35 cellular contexts compared by ENCODE assay signal in the genomic region with DNA sequence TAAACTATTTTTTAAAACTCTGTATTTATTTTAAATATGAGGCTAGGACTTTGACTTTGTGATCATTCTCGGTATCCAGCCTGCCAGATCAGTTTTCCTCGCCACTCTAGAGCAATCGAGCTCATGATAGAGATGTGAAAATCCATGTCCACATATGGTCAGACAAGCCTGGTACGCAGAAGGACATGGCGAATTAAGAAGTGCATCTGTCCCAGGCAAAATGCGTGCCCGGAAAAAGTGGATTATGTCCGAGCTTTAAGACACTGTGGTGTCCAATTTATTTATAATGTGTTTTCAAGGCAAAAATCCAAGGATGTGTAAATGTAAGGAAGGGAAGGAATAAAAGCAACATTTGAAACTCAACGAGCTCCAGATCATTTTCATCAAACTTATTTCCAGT.
"Had no signal": no experiment of that assay in that cellular context is flagged by ENCODE, and none has a peak within 500 bp of the region (broad histone marks: within the 10 kb centered on the region; RNA-seq: fewer than 3 reads in every experiment).

No MANE protein-coding gene starts in this region.

- H3K4me3 ChIP-seq: adrenal gland, body of pancreas, breast epithelium, cardiac muscle cell, coronary artery, esophagus squamous epithelium, gastroesophageal sphincter had no signal

- H3K36me3 ChIP-seq: adrenal gland, breast epithelium, cardiac muscle cell, esophagus squamous epithelium, gastroesophageal sphincter had no signal

- H3K27me3 ChIP-seq: adrenal gland, body of pancreas, breast epithelium, cardiac muscle cell, esophagus squamous epithelium, gastroesophageal sphincter had no signal

- H3K9me3 Mint-ChIP-seq: activated T-helper 1 cell treated with anti-CD3 and anti-CD28 coated beads, Interleukin-12 subunit alpha, Interleukin-12 subunit beta, Interleukin-2, Interleukin-4 antibody, amounts not matched to agents 30 ng/mL and 10 ng/mL and 1 ng/mL, durations not matched to agents 14 hours and 24 hours and 36 hours had no signal

- H3K4me3 Mint-ChIP-seq: activated CD4-positive, alpha-beta memory T cell treated with anti-CD3 and anti-CD28 coated beads for 36 hours; activated CD4-positive, alpha-beta T cell treated with anti-CD3 and anti-CD28 coated beads for 36 hours; activated CD4-positive, alpha-beta T cell treated with anti-CD3 and anti-CD28 coated beads, Interleukin-2, amount 10 ng/mL, durations not matched to agents 24 days and 14 days; activated CD8-positive, alpha-beta memory T cell treated with anti-CD3 and anti-CD28 coated beads, Interleukin-2, amount 10 ng/mL, durations not matched to agents 7 days and 5 days; activated CD8-positive, alpha-beta T cell treated with anti-CD3 and anti-CD28 coated beads, Interleukin-2, amount 10 ng/mL, durations not matched to agents 7 days and 5 days; activated naive CD4-positive, alpha-beta T cell treated with anti-CD3 and anti-CD28 coated beads for 36 hours; activated naive CD4-positive, alpha-beta T cell treated with anti-CD3 and anti-CD28 coated beads, Interleukin-2, amount 50 U/mL, for 24 hours; activated naive CD8-positive, alpha-beta T cell treated with anti-CD3 and anti-CD28 coated beads for 36 hours; activated naive CD8-positive, alpha-beta T cell treated with anti-CD3 and anti-CD28 coated beads, Interleukin-2, amount 50 U/mL, for 24 hours; activated T-helper 1 cell treated with anti-CD3 and anti-CD28 coated beads, Interleukin-12 subunit alpha, Interleukin-12 subunit beta, Interleukin-2, Interleukin-4 antibody, amounts not matched to agents 30 ng/mL and 10 ng/mL and 1 ng/mL, durations not matched to agents 14 hours and 24 hours and 36 hours; effector memory CD8-positive, alpha-beta T cell had no signal

- ATAC-seq: activated CD4-positive, alpha-beta T cell treated with anti-CD3 and anti-CD28 coated beads for 36 hours; activated CD8-positive, alpha-beta memory T cell treated with anti-CD3 and anti-CD28 coated beads, Interleukin-2, amount 10 ng/mL, durations not matched to agents 7 days and 5 days; activated CD8-positive, alpha-beta T cell treated with anti-CD3 and anti-CD28 coated beads, Interleukin-2, amount 10 ng/mL, durations not matched to agents 7 days and 5 days; activated naive CD8-positive, alpha-beta T cell treated with anti-CD3 and anti-CD28 coated beads, Interleukin-2, amount 50 U/mL, for 24 hours; body of pancreas; effector memory CD8-positive, alpha-beta T cell; gastroesophageal sphincter had no signal

- H3K36me3 Mint-ChIP-seq: activated CD4-positive, alpha-beta memory T cell treated with anti-CD3 and anti-CD28 coated beads for 36 hours; activated CD8-positive, alpha-beta memory T cell treated with anti-CD3 and anti-CD28 coated beads, Interleukin-2, amount 10 ng/mL, durations not matched to agents 7 days and 5 days; activated naive CD4-positive, alpha-beta T cell treated with anti-CD3 and anti-CD28 coated beads, Interleukin-2, amount 50 U/mL, for 24 hours; activated naive CD8-positive, alpha-beta T cell treated with anti-CD3 and anti-CD28 coated beads for 36 hours had no signal

- H3K27ac Mint-ChIP-seq: activated CD4-positive, alpha-beta memory T cell treated with anti-CD3 and anti-CD28 coated beads for 36 hours; activated CD4-positive, alpha-beta T cell treated with anti-CD3 and anti-CD28 coated beads for 36 hours; activated CD4-positive, alpha-beta T cell treated with anti-CD3 and anti-CD28 coated beads, Interleukin-2, amount 10 ng/mL, durations not matched to agents 24 days and 14 days; activated CD8-positive, alpha-beta memory T cell treated with anti-CD3 and anti-CD28 coated beads, Interleukin-2, amount 10 ng/mL, durations not matched to agents 7 days and 5 days; activated CD8-positive, alpha-beta T cell treated with anti-CD3 and anti-CD28 coated beads, Interleukin-2, amount 10 ng/mL, durations not matched to agents 7 days and 5 days; activated naive CD4-positive, alpha-beta T cell treated with anti-CD3 and anti-CD28 coated beads for 36 hours; activated naive CD4-positive, alpha-beta T cell treated with anti-CD3 and anti-CD28 coated beads, Interleukin-2, amount 50 U/mL, for 24 hours; activated naive CD8-positive, alpha-beta T cell treated with anti-CD3 and anti-CD28 coated beads for 36 hours; activated naive CD8-positive, alpha-beta T cell treated with anti-CD3 and anti-CD28 coated beads, Interleukin-2, amount 50 U/mL, for 24 hours; activated T-helper 1 cell treated with anti-CD3 and anti-CD28 coated beads, Interleukin-12 subunit alpha, Interleukin-12 subunit beta, Interleukin-2, Interleukin-4 antibody, amounts not matched to agents 30 ng/mL and 10 ng/mL and 1 ng/mL, durations not matched to agents 14 hours and 24 hours and 36 hours; activated T-helper 2 cell treated with anti-CD3 and anti-CD28 coated beads, Interferon-gamma antibody, Interleukin-2, Interleukin-4, amounts not matched to agents 10 μg/mL and 5 μg/mL and 100 μg/mL, durations not matched to agents 14 hours and 24 hours and 36 hours; effector memory CD8-positive, alpha-beta T cell had no signal

- DNase-seq: activated CD4-positive, alpha-beta memory T cell treated with anti-CD3 and anti-CD28 coated beads for 36 hours; activated CD4-positive, alpha-beta T cell treated with anti-CD3 and anti-CD28 coated beads for 36 hours; activated CD4-positive, alpha-beta T cell treated with anti-CD3 and anti-CD28 coated beads, Interleukin-2, amount 10 ng/mL, durations not matched to agents 24 days and 14 days; activated CD4-positive, CD25-positive, alpha-beta regulatory T cell; activated CD4-positive, CD25-positive, alpha-beta regulatory T cell treated with anti-CD3 and anti-CD28 coated beads, Interleukin-2, amount 50 U/mL, for 72 hours; activated CD8-positive, alpha-beta memory T cell treated with anti-CD3 and anti-CD28 coated beads, Interleukin-2, amount 10 ng/mL, durations not matched to agents 7 days and 5 days; activated CD8-positive, alpha-beta memory T cell treated with anti-CD3 and anti-CD28 coated beads, Interleukin-2, amount 50 U/mL, for 4 hours; activated CD8-positive, alpha-beta T cell treated with anti-CD3 and anti-CD28 coated beads, Interleukin-2, amount 10 ng/mL, durations not matched to agents 7 days and 5 days; activated effector memory CD4-positive, alpha-beta T cell treated with anti-CD3 and anti-CD28 coated beads, Interleukin-2, amount 50 U/mL, for 16 hours; activated naive CD4-positive, alpha-beta T cell treated with anti-CD3 and anti-CD28 coated beads for 36 hours; activated naive CD8-positive, alpha-beta T cell treated with anti-CD3 and anti-CD28 coated beads for 36 hours; activated naive CD8-positive, alpha-beta T cell treated with anti-CD3 and anti-CD28 coated beads, Interleukin-2, amount 50 U/mL, for 24 hours; activated T-cell treated with anti-CD3 and anti-CD28 coated beads, Interleukin-2, amount 50 U/mL, for 1 hour; activated T-cell treated with anti-CD3 and anti-CD28 coated beads, Interleukin-2, amount 50 U/mL, for 48 hours; adrenal gland; amygdala; aorta; body of pancreas; central memory CD4-positive, alpha-beta T cell; dermis blood vessel endothelial cell; effector CD4-positive, alpha-beta T cell; effector memory CD8-positive, alpha-beta T cell; esophagus squamous epithelium; foreskin melanocyte; head of caudate nucleus; hippocampal formation; T-helper 2 cell had no signal

- H3K4me1 Mint-ChIP-seq: activated CD4-positive, alpha-beta T cell treated with anti-CD3 and anti-CD28 coated beads for 36 hours; activated CD4-positive, alpha-beta T cell treated with anti-CD3 and anti-CD28 coated beads, Interleukin-2, amount 10 ng/mL, durations not matched to agents 24 days and 14 days; activated CD8-positive, alpha-beta memory T cell treated with anti-CD3 and anti-CD28 coated beads, Interleukin-2, amount 10 ng/mL, durations not matched to agents 7 days and 5 days; activated naive CD4-positive, alpha-beta T cell treated with anti-CD3 and anti-CD28 coated beads, Interleukin-2, amount 50 U/mL, for 24 hours; activated naive CD8-positive, alpha-beta T cell treated with anti-CD3 and anti-CD28 coated beads for 36 hours; activated naive CD8-positive, alpha-beta T cell treated with anti-CD3 and anti-CD28 coated beads, Interleukin-2, amount 50 U/mL, for 24 hours had no signal

- H3K27me3 Mint-ChIP-seq: activated CD4-positive, alpha-beta memory T cell treated with anti-CD3 and anti-CD28 coated beads for 36 hours; activated CD4-positive, alpha-beta T cell treated with anti-CD3 and anti-CD28 coated beads for 36 hours; activated CD4-positive, alpha-beta T cell treated with anti-CD3 and anti-CD28 coated beads, Interleukin-2, amount 10 ng/mL, durations not matched to agents 24 days and 14 days; activated CD8-positive, alpha-beta memory T cell treated with anti-CD3 and anti-CD28 coated beads, Interleukin-2, amount 10 ng/mL, durations not matched to agents 7 days and 5 days; activated naive CD4-positive, alpha-beta T cell treated with anti-CD3 and anti-CD28 coated beads, Interleukin-2, amount 50 U/mL, for 24 hours; effector memory CD8-positive, alpha-beta T cell had no signal

- H3K9me3 ChIP-seq: adrenal gland, body of pancreas, breast epithelium, esophagus squamous epithelium, gastroesophageal sphincter had no signal

- H3K4me1 ChIP-seq: adrenal gland, body of pancreas, breast epithelium, esophagus squamous epithelium, gastroesophageal sphincter had no signal

- H3K27ac ChIP-seq: adrenal gland, body of pancreas, breast epithelium, cardiac muscle cell, coronary artery, epithelial cell of prostate, esophagus squamous epithelium, gastroesophageal sphincter had no signal
